ENCODE assay signal across 1 cellular context in genomic region chr9:5610491-5610890, GRCh38.
TF ChIP-seq lines count a peak whose summit lies in the region.

No MANE protein-coding gene starts in this region.

TF ChIP-seq in WTC11, 78 proteins besides CTCF, POLR2A, EP300 and RAD21 (continued from another document):
- no peak for TF ChIP-seq ZNF263 (CRISPR knock-in tag; IDR thresholded peaks at IDR 0.05; ENCODE audit: low read depth)
- TF ChIP-seq ZNF219 (CRISPR knock-in tag; IDR thresholded peaks at IDR 0.05; ENCODE audit: borderline replicate concordance) = no peak
- no peak for TF ChIP-seq PRDM15 (CRISPR knock-in tag; IDR thresholded peaks at IDR 0.05)
- no peak for TF ChIP-seq ZNF532 (CRISPR knock-in tag; IDR thresholded peaks at IDR 0.05; ENCODE audit: borderline replicate concordance)
- no peak for TF ChIP-seq HMGXB4 (CRISPR knock-in tag; IDR thresholded peaks at IDR 0.05)
- no peak for TF ChIP-seq TEAD1 (CRISPR knock-in tag; IDR thresholded peaks at IDR 0.05)
- TF ChIP-seq ETV6 (CRISPR knock-in tag; IDR thresholded peaks at IDR 0.05) = no peak
- no peak for TF ChIP-seq AR (CRISPR knock-in tag; IDR thresholded peaks at IDR 0.05)
- TF ChIP-seq ATF6 (CRISPR knock-in tag; IDR thresholded peaks at IDR 0.05) = no peak
- no peak for TF ChIP-seq PRRX2 (CRISPR knock-in tag; IDR thresholded peaks at IDR 0.05)
- TF ChIP-seq STAT6 (CRISPR knock-in tag; conservative IDR thresholded peaks at IDR 0.05; ENCODE audit: low read depth) = no peak
